8 cellular contexts compared by ENCODE assay signal in genomic region chr10:944034-944831, GRCh38. TPM values are rescaled to one million over a fixed set of nuclear protein-coding genes. Genes with fewer than 3 reads are reported as not detected.
A peak's percentile ranks its signal among the peaks of the same experiment; 100 is the strongest.
DNase-seq lines count a peak whose midpoint lies in the region; ATAC-seq, FAIRE-seq and TF ChIP-seq lines count a peak whose summit lies in the region.

No MANE protein-coding gene starts in this region.

- H3K27me3 Mint-ChIP-seq in CD4-positive, CD25-positive, alpha-beta regulatory T cell: peaks cover 7% of the 10 kb centered on the region
- no peaks in the 10 kb centered on the region for H3K27me3 Mint-ChIP-seq in T-helper 17 cell

- H3K14ac ChIP-seq in neuronal stem cell (ENCODE audit: low read length): no peak overlapping the region

- intact Hi-C loops in endothelial cell of umbilical vein (cut with micrococcal nuclease): loop anchor here (1.0 kb wide), 1 partner anchor 44 kb away; the partner anchor contains the start of gene GTPBP4

- FAIRE-seq in endothelial cell of umbilical vein (lab: Jason Lieb, UNC): peak; percentile 93

- WGBS in neuronal stem cell (ENCODE audit: extremely low coverage in 2 of 2, insufficient read length in 2 of 2, insufficient replicate concordance in 1 of 2), 2 donors: no CpG with 5 or more reads among the region's 14 CpGs

- peak; percentile 58 to 60 for ATAC-seq in CD4-positive, CD25-positive, alpha-beta regulatory T cell (ENCODE audit: low read depth in 2 of 2)
- ATAC-seq in GM21576 (IDR thresholded peaks at IDR 0.05; ENCODE audit: unreplicated experiment) (peak; percentile 36), T-helper 17 cell (peak; percentile 62)

- H3K4me2 ChIP-seq in endothelial cell of umbilical vein (ENCODE audit: insufficient read depth, low read length) (peak overlapping the region; percentile 88), neuronal stem cell (ENCODE audit: insufficient read depth, low read length, poor library complexity, severe bottlenecking) (no peak overlapping the region)

- H2BK12ac ChIP-seq in neuronal stem cell (ENCODE audit: low read length): no peak overlapping the region

- no peak overlapping the region for H2AK5ac ChIP-seq in neuronal stem cell (ENCODE audit: low read depth, low read length)

- dilution Hi-C loops in endothelial cell of umbilical vein (cut with MboI; ENCODE audit: extremely low pct_ligation_motif_present, low sequenced_read_pairs): no loop called here

- H3K27me3 ChIP-seq in CD4-positive, CD25-positive, alpha-beta regulatory T cell (ENCODE audit: control insufficient read depth, insufficient read depth, low read length): no peaks in the 10 kb centered on the region
- H3K27me3 ChIP-seq in endothelial cell of umbilical vein (ENCODE audit: control insufficient read depth in 2 of 2, insufficient read depth in 2 of 2, low read length in 2 of 2) (no peaks in the 10 kb centered on the region), neuronal stem cell (ENCODE audit: control insufficient read depth in 3 of 3, insufficient read depth in 3 of 3, low read depth in 1 of 3, low read length in 3 of 3) (no peaks in the 10 kb centered on the region)

- H3K36me3 Mint-ChIP-seq in CD4-positive, CD25-positive, alpha-beta regulatory T cell: no peaks in the 10 kb centered on the region
- H3K36me3 Mint-ChIP-seq in T-helper 17 cell (ENCODE audit: low read depth): no peaks in the 10 kb centered on the region

- H4K8ac ChIP-seq in neuronal stem cell (ENCODE audit: low read depth, low read length): no peak overlapping the region

- no peak overlapping the region for H2BK5ac ChIP-seq in neuronal stem cell (ENCODE audit: low read length)

- no peak overlapping the region for H4K91ac ChIP-seq in neuronal stem cell (ENCODE audit: low read depth, low read length, poor library complexity)

- no peaks in the 10 kb centered on the region for H3K9me3 ChIP-seq in CD4-positive, CD25-positive, alpha-beta regulatory T cell (ENCODE audit: control insufficient read depth in 2 of 2, low read length in 2 of 2)
- H3K9me3 ChIP-seq in T-helper 17 cell (ENCODE audit: control insufficient read depth, low read length, poor library complexity, severe bottlenecking) (no peaks in the 10 kb centered on the region), endothelial cell of umbilical vein (replicated peaks; ENCODE audit: control insufficient read depth, insufficient read depth, low read length) (no peaks in the 10 kb centered on the region), neuronal stem cell (replicated peaks in 1 of 2; ENCODE audit: control insufficient read depth in 2 of 2, insufficient read depth in 1 of 2, low read depth in 1 of 2, low read length in 2 of 2) (no peaks in the 10 kb centered on the region)

- H2AFZ ChIP-seq in endothelial cell of umbilical vein (ENCODE audit: low read depth, low read length) (peak overlapping the region; percentile 93), neuronal stem cell (ENCODE audit: low read length) (no peak overlapping the region)

- H4K20me1 ChIP-seq in endothelial cell of umbilical vein (replicated peaks; ENCODE audit: control insufficient read depth, extremely low read depth, insufficient read depth, low read length): no peaks in the 10 kb centered on the region

- H3K9ac ChIP-seq in endothelial cell of umbilical vein (replicated peaks; ENCODE audit: extremely low read depth, insufficient read depth, low read length) (peak overlapping the region; percentile 49), neuronal stem cell (ENCODE audit: low read depth, low read length, poor library complexity) (no peak overlapping the region)

- H3K4me3 Mint-ChIP-seq in CD4-positive, CD25-positive, alpha-beta regulatory T cell: no peak overlapping the region
- no peak overlapping the region for H3K4me3 Mint-ChIP-seq in T-helper 17 cell

- no peak for TF ChIP-seq CTCF in endothelial cell of umbilical vein (IDR thresholded peaks at IDR 0.05; ENCODE audit: extremely low read depth in 1 of 2, insufficient read depth in 1 of 2, low read depth in 1 of 2, low read length in 2 of 2)

- H3K79me2 ChIP-seq in endothelial cell of umbilical vein (ENCODE audit: control insufficient read depth, insufficient read depth, low read length): no peaks in the 10 kb centered on the region

- H3K4me1 ChIP-seq in CD4-positive, CD25-positive, alpha-beta regulatory T cell (ENCODE audit: control insufficient read depth, insufficient read depth, low read length, poor library complexity, severe bottlenecking): no peaks in the 10 kb centered on the region
- H3K4me1 ChIP-seq in endothelial cell of umbilical vein (ENCODE audit: control insufficient read depth, extremely low read depth, insufficient read depth, low read length) (peaks cover 8% of the 10 kb centered on the region), neuronal stem cell (ENCODE audit: control insufficient read depth in 2 of 2, insufficient read depth in 1 of 2, low read depth in 1 of 2, low read length in 2 of 2) (no peaks in the 10 kb centered on the region)

- no peak overlapping the region for H3K23ac ChIP-seq in neuronal stem cell (ENCODE audit: low read depth, low read length, poor library complexity)

- no peaks in the 10 kb centered on the region for H3K9me1 ChIP-seq in endothelial cell of umbilical vein (replicated peaks; ENCODE audit: control insufficient read depth, extremely low read depth, insufficient read depth, low read length)

- peak overlapping the region; percentile 41 for H3K18ac ChIP-seq in neuronal stem cell (ENCODE audit: low read length)

- no peak for TF ChIP-seq POLR2A in endothelial cell of umbilical vein (IDR thresholded peaks at IDR 0.05; ENCODE audit: low read depth, low read length)

- H3K4me3 ChIP-seq in CD4-positive, CD25-positive, alpha-beta regulatory T cell (ENCODE audit: low read depth, low read length): no peak overlapping the region
- H3K4me3 ChIP-seq in endothelial cell of umbilical vein (replicated peaks in 1 of 3; ENCODE audit: insufficient read depth in 1 of 3, low read depth in 1 of 3, low read length in 3 of 3) (peak overlapping the region in 1 of 3 experiments; percentile 54), neuronal stem cell (ENCODE audit: low read length in 2 of 2) (peak overlapping the region in 1 of 2 donors; percentile 61)

- no peak overlapping the region for H3K27ac Mint-ChIP-seq in CD4-positive, CD25-positive, alpha-beta regulatory T cell
- no peak overlapping the region for H3K27ac Mint-ChIP-seq in T-helper 17 cell

- no peak overlapping the region for H3K4ac ChIP-seq in neuronal stem cell (ENCODE audit: low read length)

- H3K4me1 Mint-ChIP-seq in CD4-positive, CD25-positive, alpha-beta regulatory T cell: peaks cover 0 to 4% (median 2%) of the 10 kb centered on the region in 4 donors
- peaks cover 6% of the 10 kb centered on the region for H3K4me1 Mint-ChIP-seq in T-helper 17 cell

- H3K79me1 ChIP-seq in neuronal stem cell (ENCODE audit: low read depth, low read length): no peaks in the 10 kb centered on the region

- no peak overlapping the region for H3K27ac ChIP-seq in CD4-positive, CD25-positive, alpha-beta regulatory T cell (ENCODE audit: insufficient read depth, low read length, poor library complexity, severe bottlenecking)
- H3K27ac ChIP-seq in endothelial cell of umbilical vein (ENCODE audit: insufficient read depth, low read depth, low read length): peak overlapping the region; percentile 63
- H3K27ac ChIP-seq in neuronal stem cell (replicated peaks; ENCODE audit: low read length): no peak overlapping the region

- no peaks in the 10 kb centered on the region for H3K36me3 ChIP-seq in CD4-positive, CD25-positive, alpha-beta regulatory T cell (ENCODE audit: control insufficient read depth, insufficient read depth, low read length)
- H3K36me3 ChIP-seq in endothelial cell of umbilical vein (ENCODE audit: control insufficient read depth in 2 of 2, extremely low read depth in 1 of 2, insufficient read depth in 2 of 2, low read length in 2 of 2) (no peaks in the 10 kb centered on the region), neuronal stem cell (replicated peaks in 1 of 2; ENCODE audit: control insufficient read depth in 2 of 2, insufficient read depth in 2 of 2, low read length in 2 of 2) (no peaks in the 10 kb centered on the region)

- peak in 1 of 3 donors; percentile 60 for DNase-seq in CD4-positive, CD25-positive, alpha-beta regulatory T cell
- no peak for DNase-seq in T-helper 17 cell
- DNase-seq in endothelial cell of umbilical vein (ENCODE audit: low read depth, low spot score): peak; percentile 88
- DNase-seq in neuronal stem cell (ENCODE audit: low spot score): no peak
- DNase-seq in NCI-H2171 (lab: John Stamatoyannopoulos, UW): no peak
- no peak for DNase-seq in activated gamma-delta T cell treated with Interleukin-2 at 50 U/mL for 16 hours
- DNase-seq in ecto neural progenitor cell (ENCODE audit: low spot score): no peak

- no peak overlapping the region for H2BK120ac ChIP-seq in neuronal stem cell (ENCODE audit: low read depth, low read length)

- CTCF ChIA-PET in endothelial cell of umbilical vein (lab: Charles Lee): interaction anchor here (1.0 kb wide), 1 partner anchor 13 kb away, joined by 3 read pairs; the partner anchor contains the start of gene LARP4B

- H2BK15ac ChIP-seq in neuronal stem cell (ENCODE audit: low read length): no peak overlapping the region

- POLR2A ChIA-PET in endothelial cell of umbilical vein (lab: Charles Lee): no interaction called here

- BruUV-seq in endothelial cell of umbilical vein (replicated peaks; lab: Mats Ljungman, UMichigan): no TSS peak

- no peaks in the 10 kb centered on the region for H3K9me3 Mint-ChIP-seq in CD4-positive, CD25-positive, alpha-beta regulatory T cell

RNA-seq across cellular contexts. Expression of gene LARP4B, which starts 12.7 kb away (rescaled TPM):
- total RNA-seq in CD4-positive, CD25-positive, alpha-beta regulatory T cell: 82.0 TPM
- polyA plus RNA-seq in CD4-positive, CD25-positive, alpha-beta regulatory T cell: 10 to 100 TPM; 20.5 to 32.1 (median 27.3) TPM
- 10 to 100 TPM; 59.4 to 72.9 TPM for total RNA-seq in T-helper 17 cell
- total RNA-seq in endothelial cell of umbilical vein: 101 TPM in 2 replicates
- 22.9 and 27.4 TPM in 2 replicates for polyA plus RNA-seq in endothelial cell of umbilical vein
- 23.0 and 26.8 TPM in 2 replicates for polyA plus RNA-seq in endothelial cell of umbilical vein (2011; cell fraction: cytosol; rRNA removed)
- 98.7 and 106 TPM in 2 replicates for polyA plus RNA-seq in endothelial cell of umbilical vein (2011; cell fraction: nucleus; rRNA removed)
- polyA plus RNA-seq in endothelial cell of umbilical vein (2012): 33.7 and 34.0 TPM in 2 replicates
- 115 and 135 TPM in 2 replicates for polyA minus RNA-seq in endothelial cell of umbilical vein
- 44.7 TPM for polyA minus RNA-seq in endothelial cell of umbilical vein (2011; cell fraction: cytosol; rRNA and poly(A)+ RNA removed)
- 132 and 144 TPM in 2 replicates for polyA minus RNA-seq in endothelial cell of umbilical vein (2011; cell fraction: nucleus; rRNA and poly(A)+ RNA removed)
- polyA plus RNA-seq in neuronal stem cell (2013, experiment 1 of 2): 17.6 TPM
- polyA plus RNA-seq in neuronal stem cell (2013, experiment 2 of 2): 18.1 TPM

RNA-seq across cellular contexts. Expression of gene GTPBP4, which starts 44.0 kb away (rescaled TPM):
- 50.7 TPM for total RNA-seq in CD4-positive, CD25-positive, alpha-beta regulatory T cell
- polyA plus RNA-seq in CD4-positive, CD25-positive, alpha-beta regulatory T cell: 10 to 100 TPM; 15.9 to 30.4 (median 19.7) TPM
- total RNA-seq in T-helper 17 cell (10 to 100 TPM; 44.4 to 52.7 TPM), endothelial cell of umbilical vein (68.9 and 69.3 TPM in 2 replicates)
- polyA plus RNA-seq in endothelial cell of umbilical vein: 10.4 and 12.4 TPM in 2 replicates
- 19.6 and 25.9 TPM in 2 replicates for polyA plus RNA-seq in endothelial cell of umbilical vein (2011; cell fraction: cytosol; rRNA removed)
- 84.3 and 97.3 TPM in 2 replicates for polyA plus RNA-seq in endothelial cell of umbilical vein (2011; cell fraction: nucleus; rRNA removed)
- 46.9 and 55.9 TPM in 2 replicates for polyA plus RNA-seq in endothelial cell of umbilical vein (2012)
- polyA minus RNA-seq in endothelial cell of umbilical vein: 44.7 and 45.2 TPM in 2 replicates
- 16.5 TPM for polyA minus RNA-seq in endothelial cell of umbilical vein (2011; cell fraction: cytosol; rRNA and poly(A)+ RNA removed)
- polyA minus RNA-seq in endothelial cell of umbilical vein (2011; cell fraction: nucleus; rRNA and poly(A)+ RNA removed): 44.6 and 45.0 TPM in 2 replicates
- 29.3 TPM for polyA plus RNA-seq in neuronal stem cell (2013, experiment 1 of 2)
- 27.7 TPM for polyA plus RNA-seq in neuronal stem cell (2013, experiment 2 of 2)
